Comparison of ENCODE assay signal across 18 cellular contexts in genomic region chrX:149945087-149945670, GRCh38. TPM values are rescaled to one million over a fixed set of nuclear protein-coding genes. Genes with fewer than 3 reads are reported as not detected.
"Had no signal": no experiment of that assay in that cellular context is flagged by ENCODE, and none has a peak within 500 bp of the region (broad histone marks: within the 10 kb centered on the region; RNA-seq: fewer than 3 reads in every experiment).

No MANE protein-coding gene starts in this region.

RNA-seq across cellular contexts. Expression of gene HSFX4, which starts 15.8 kb away (rescaled TPM):
- total RNA-seq: naive thymus-derived CD4-positive, alpha-beta T cell; natural killer cell; occipital lobe; osteoblast; ovary; progenitor cell of endocrine pancreas; psoas muscle; renal cortical epithelial cell; right atrium auricular region; sciatic nerve; smooth muscle cell; spleen; suprapubic skin; transverse colon; upper lobe of right lung; urinary bladder; uterus had no signal
- polyA plus RNA-seq: naive thymus-derived CD4-positive, alpha-beta T cell; neural cell; ovary; smooth muscle cell; spleen; urinary bladder had no signal
